In the genomic region with DNA sequence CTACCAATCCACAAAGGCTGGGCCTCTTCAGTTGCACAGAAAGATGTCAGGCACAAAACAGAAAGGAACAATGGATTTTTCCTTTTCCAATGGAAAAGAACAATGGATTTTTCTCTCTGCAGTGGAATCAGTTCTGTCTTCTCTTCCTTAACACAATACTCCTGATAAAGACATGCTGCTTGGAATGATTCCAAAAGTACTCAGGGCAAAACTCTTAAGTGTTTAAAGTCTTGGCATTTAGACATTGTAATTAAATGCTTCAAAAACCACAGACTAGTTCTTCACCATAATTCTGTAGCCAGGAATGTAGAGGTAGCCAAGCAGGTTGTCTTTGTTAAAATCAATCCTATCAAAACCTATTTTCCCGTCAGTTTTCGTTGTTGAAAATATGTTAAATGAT, we compare ENCODE assay signal across 11 cellular contexts.
DNase-seq lines count a peak whose midpoint lies in the region; ATAC-seq lines count a peak whose summit lies in the region.
"Had no signal": no experiment of that assay in that cellular context is flagged by ENCODE, and none has a peak within 500 bp of the region (broad histone marks: within the 10 kb centered on the region; RNA-seq: fewer than 3 reads in every experiment).

No MANE protein-coding gene starts in this region.

- peak overlapping the region; percentile 83 for H3K27ac ChIP-seq in SK-N-MC

- H3K4me3 ChIP-seq in SK-N-MC, result peak overlapping the region; percentile 79

- H3K9ac ChIP-seq in SK-N-MC (ENCODE audit: insufficient read length), result peak overlapping the region; percentile 56

- H3K36me3 Mint-ChIP-seq in stimulated activated effector memory CD8-positive, alpha-beta T cell treated with anti-CD3 and anti-CD28 coated beads, Interleukin-12 subunit alpha, Interleukin-12 subunit beta, amount 100 ng/mL, for 72 hours, result peaks cover 11% of the 10 kb centered on the region
- H3K36me3 Mint-ChIP-seq: natural killer cell treated with Interleukin-12 subunit alpha and Interleukin-12 subunit beta and Interleukin-15 and Interleukin-18, amount 100 ng/mL, for 72 hours had no signal

- H3K9me3 ChIP-seq in SK-N-MC (ENCODE audit: low read depth, low read length), result no peaks in the 10 kb centered on the region

- H3K36me3 ChIP-seq in SK-N-MC (ENCODE audit: insufficient read depth, low read length), result peaks cover 11% of the 10 kb centered on the region

- DNase-seq in NCI-H345 (lab: John Stamatoyannopoulos, UW), result peak; percentile 24
- no peak for DNase-seq in NCI-H345 treated with DMSO at 0.1 percent for 48 hours (lab: John Stamatoyannopoulos, UW; ENCODE audit: unreplicated experiment)
- peak; percentile 86 for DNase-seq in SK-N-MC (ENCODE audit: low read depth, low spot score)
- DNase-seq in foreskin melanocyte, result peak; percentile 58
- DNase-seq in stimulated activated effector memory CD8-positive, alpha-beta T cell treated with anti-CD3 and anti-CD28 coated beads, Interleukin-12 subunit alpha, Interleukin-12 subunit beta, amount 100 ng/mL, for 72 hours (ENCODE audit: low spot score in 2 of 2), result no peak
- no peak for DNase-seq in NCI-H1694 (lab: John Stamatoyannopoulos, UW)
- no peak for DNase-seq in DMS153 treated with DMSO at 0.1 percent for 48 hours (lab: John Stamatoyannopoulos, UW; ENCODE audit: unreplicated experiment)
- DNase-seq: caudate nucleus, NCI-H2081 had no signal

- ATAC-seq in stimulated activated effector memory CD8-positive, alpha-beta T cell treated with anti-CD3 and anti-CD28 coated beads, Interleukin-12 subunit alpha, Interleukin-12 subunit beta, amount 100 ng/mL, for 72 hours, result no peak
- ATAC-seq in GM19035 (IDR thresholded peaks at IDR 0.05; ENCODE audit: unreplicated experiment), result no peak

- no peaks in the 10 kb centered on the region for H3K9me3 Mint-ChIP-seq in stimulated activated effector memory CD8-positive, alpha-beta T cell treated with anti-CD3 and anti-CD28 coated beads, Interleukin-12 subunit alpha, Interleukin-12 subunit beta, amount 100 ng/mL, for 72 hours
- H3K9me3 Mint-ChIP-seq: natural killer cell treated with Interleukin-12 subunit alpha and Interleukin-12 subunit beta and Interleukin-15 and Interleukin-18, amount 100 ng/mL, for 72 hours had no signal

- peak overlapping the region; percentile 2 for H3K27ac Mint-ChIP-seq in stimulated activated effector memory CD8-positive, alpha-beta T cell treated with anti-CD3 and anti-CD28 coated beads, Interleukin-12 subunit alpha, Interleukin-12 subunit beta, amount 100 ng/mL, for 72 hours

- H3K4me1 Mint-ChIP-seq in stimulated activated effector memory CD8-positive, alpha-beta T cell treated with anti-CD3 and anti-CD28 coated beads, Interleukin-12 subunit alpha, Interleukin-12 subunit beta, amount 100 ng/mL, for 72 hours, result peaks cover 22% of the 10 kb centered on the region

- H3K4me3 Mint-ChIP-seq in stimulated activated effector memory CD8-positive, alpha-beta T cell treated with anti-CD3 and anti-CD28 coated beads, Interleukin-12 subunit alpha, Interleukin-12 subunit beta, amount 100 ng/mL, for 72 hours, result no peak overlapping the region
- H3K4me3 Mint-ChIP-seq: natural killer cell treated with Interleukin-12 subunit alpha and Interleukin-12 subunit beta and Interleukin-15 and Interleukin-18, amount 100 ng/mL, for 72 hours had no signal

Comparison
In these comparisons a context has a peak if more than half of its experiments do, and no peak if none do; other contexts are left out.
1. DNase-seq: peak in NCI-H345 (single experiment), SK-N-MC (single experiment) and foreskin melanocyte (single experiment); none in NCI-H345 treated with DMSO at 0.1 percent for 48 hours (single experiment), stimulated activated effector memory CD8-positive, alpha-beta T cell treated with anti-CD3 and anti-CD28 coated beads, Interleukin-12 subunit alpha, Interleukin-12 subunit beta, amount 100 ng/mL, for 72 hours (0 of 2), NCI-H1694 (single experiment) and DMS153 treated with DMSO at 0.1 percent for 48 hours (single experiment).